20 cellular contexts compared by ENCODE assay signal in the genomic region with DNA sequence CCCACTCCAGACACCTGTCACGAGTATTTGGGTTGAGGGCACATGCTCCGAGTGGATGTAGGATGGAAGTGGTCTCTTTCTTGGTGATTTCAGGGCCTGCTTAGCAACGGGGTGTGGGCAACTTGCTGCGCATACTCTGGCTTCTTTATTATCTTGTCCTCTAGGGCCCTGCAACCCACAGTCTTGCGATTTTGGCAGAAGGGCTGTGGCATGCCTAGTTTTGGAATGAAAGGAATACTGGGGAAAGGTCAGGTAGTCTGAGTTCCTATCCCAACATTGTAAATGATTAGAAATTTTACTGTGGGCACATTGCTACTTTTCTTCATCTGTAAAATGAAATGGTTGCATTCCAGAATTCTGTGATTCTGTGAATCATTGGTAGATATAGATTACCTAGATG.
DNase-seq lines count a peak whose midpoint lies in the region; FAIRE-seq and TF ChIP-seq lines count a peak whose summit lies in the region.
"Had no signal": no experiment of that assay in that cellular context is flagged by ENCODE, and none has a peak within 500 bp of the region (broad histone marks: within the 10 kb centered on the region; RNA-seq: fewer than 3 reads in every experiment).

No MANE protein-coding gene starts in this region.

- no peak for TF ChIP-seq CTCF in breast epithelium (IDR thresholded peaks at IDR 0.05)
- no peak for TF ChIP-seq CTCF in MCF 10A (IDR thresholded peaks at IDR 0.05; ENCODE audit: unreplicated experiment)
- TF ChIP-seq CTCF in kidney (IDR thresholded peaks at IDR 0.05; ENCODE audit: borderline replicate concordance, extremely low read depth, insufficient read depth) = no peak
- no peak for TF ChIP-seq CTCF in thyroid gland (IDR thresholded peaks at IDR 0.05)

- intact Hi-C loops in breast epithelium (cut with DNase I; ENCODE audit: low total_unique reads) (no loop called here), MCF 10A (cut with micrococcal nuclease) (no loop called here), kidney (cut with DNase I) (no loop called here), thyroid gland (cut with DNase I) (no loop called here)

- FAIRE-seq in kidney (lab: Jason Lieb, UNC) = no peak
- FAIRE-seq: D721Med had no signal

- no peak overlapping the region for H3K4me3 Mint-ChIP-seq in MCF 10A (ENCODE audit: unreplicated experiment)
- H3K4me3 Mint-ChIP-seq: CD8-positive, alpha-beta T cell; IgD-negative memory B cell had no signal

- DNase-seq in breast epithelium (ENCODE audit: low spot score in 2 of 2) (no peak), MCF 10A (ENCODE audit: unreplicated experiment) (no peak), SK-N-MC (ENCODE audit: low read depth, low spot score) (no peak), kidney (no peak), thyroid gland (no peak), NCI-H146 (lab: John Stamatoyannopoulos, UW) (no peak), NCI-H187 (lab: John Stamatoyannopoulos, UW) (no peak), NK-92 (lab: John Stamatoyannopoulos, UW; ENCODE audit: unreplicated experiment) (no peak)
- DNase-seq: BE2C; CD8-positive, alpha-beta T cell; DMS79; NCI-H1417; NCI-H2029 treated with DMSO at 0.1 percent for 48 hours; NCI-H748 treated with DMSO at 0.1 percent for 48 hours; RPMI8226; SJCRH30 had no signal

- no peaks in the 10 kb centered on the region for H3K9me3 Mint-ChIP-seq in MCF 10A (ENCODE audit: unreplicated experiment)
- H3K9me3 Mint-ChIP-seq: CD8-positive, alpha-beta T cell; IgD-negative memory B cell had no signal

- TF ChIP-seq POLR2A in breast epithelium (IDR thresholded peaks at IDR 0.05) = no peak
- no peak for TF ChIP-seq POLR2A in thyroid gland (IDR thresholded peaks at IDR 0.05)

- H3K9me3 ChIP-seq in breast epithelium (no peaks in the 10 kb centered on the region), SK-N-MC (ENCODE audit: low read depth, low read length) (no peaks in the 10 kb centered on the region), kidney (ENCODE audit: control insufficient read depth in 1 of 2, low read length in 2 of 2) (no peaks in the 10 kb centered on the region), thyroid gland (no peaks in the 10 kb centered on the region)
- H3K9me3 ChIP-seq: BE2C, HAP-1, SJCRH30 had no signal

- WGBS in thyroid gland, 2 donors = 69 to 75% methylated on average over 5 of the region's 5 CpGs

- BruUV-seq in MCF 10A (replicated peaks; lab: Mats Ljungman, UMichigan) = no TSS peak

- no peaks in the 10 kb centered on the region for H3K4me1 Mint-ChIP-seq in MCF 10A (ENCODE audit: insufficient read depth, unreplicated experiment)

- H3K36me3 ChIP-seq in breast epithelium (no peaks in the 10 kb centered on the region), SK-N-MC (ENCODE audit: insufficient read depth, low read length) (no peaks in the 10 kb centered on the region), kidney (ENCODE audit: control insufficient read depth in 1 of 2, insufficient read depth in 2 of 2, low read length in 2 of 2) (no peaks in the 10 kb centered on the region), thyroid gland (no peaks in the 10 kb centered on the region)
- H3K36me3 ChIP-seq: BE2C, HAP-1, SJCRH30 had no signal

- POLR2A ChIA-PET in MCF 10A (lab: Yijun Ruan, JAX) = interaction anchor here (0.9 kb wide), 1 partner anchor 11 kb away, joined by 4 read pairs; no protein-coding TSS in a partner anchor

- no peak overlapping the region for H3K9ac ChIP-seq in SK-N-MC (ENCODE audit: insufficient read length)
- H3K9ac ChIP-seq in kidney (ENCODE audit: low read length in 2 of 2) = no peak overlapping the region

- H3K27ac ChIP-seq in breast epithelium (peak overlapping the region; percentile 81 to 83), SK-N-MC (peak overlapping the region; percentile 81), kidney (ENCODE audit: low read depth in 2 of 2, low read length in 2 of 2) (peak overlapping the region; percentile 61 to 69), thyroid gland (peak overlapping the region; percentile 80 to 96 (median 81))
- H3K27ac ChIP-seq: 22Rv1, SJCRH30 had no signal

- no peaks in the 10 kb centered on the region for H3K27me3 ChIP-seq in breast epithelium
- H3K27me3 ChIP-seq in thyroid gland = no peaks in the 10 kb centered on the region
- H3K27me3 ChIP-seq: BE2C, SJCRH30 had no signal

- H3K4me1 ChIP-seq in breast epithelium = peaks cover 0 to 11% of the 10 kb centered on the region in 2 donors
- peaks cover 2 to 17% of the 10 kb centered on the region in 2 donors for H3K4me1 ChIP-seq in kidney (ENCODE audit: control insufficient read depth in 1 of 2, insufficient read depth in 1 of 2, low read depth in 1 of 2, low read length in 2 of 2)
- H3K4me1 ChIP-seq in thyroid gland = peaks cover 46 to 51% of the 10 kb centered on the region in 2 donors
- H3K4me1 ChIP-seq: HAP-1, SJCRH30 had no signal

- H3K27ac Mint-ChIP-seq in MCF 10A (ENCODE audit: low read depth, unreplicated experiment) = no peak overlapping the region
- H3K27ac Mint-ChIP-seq: CD8-positive, alpha-beta T cell; IgD-negative memory B cell had no signal

- H3K36me3 Mint-ChIP-seq in MCF 10A (ENCODE audit: insufficient read depth, unreplicated experiment) = no peaks in the 10 kb centered on the region
- H3K36me3 Mint-ChIP-seq: CD8-positive, alpha-beta T cell; IgD-negative memory B cell had no signal

- CTCF ChIA-PET in MCF 10A (lab: Yijun Ruan, JAX) = no interaction called here

- H3K27me3 Mint-ChIP-seq in MCF 10A (ENCODE audit: insufficient read depth, unreplicated experiment) = no peaks in the 10 kb centered on the region

- no peak overlapping the region for H3K4me3 ChIP-seq in breast epithelium
- H3K4me3 ChIP-seq in SK-N-MC = peak overlapping the region; percentile 48
- peak overlapping the region in 1 of 2 donors; percentile 23 for H3K4me3 ChIP-seq in kidney (ENCODE audit: low read length in 2 of 2)
- H3K4me3 ChIP-seq in thyroid gland (replicated peaks in 1 of 3) = no peak overlapping the region
- H3K4me3 ChIP-seq: HAP-1, SJCRH30 had no signal
